ENCODE assay signal across 19 cellular contexts in genomic region chr1:170032531-170033295, GRCh38. TPM values are rescaled to one million over a fixed set of nuclear protein-coding genes. Genes with fewer than 3 reads are reported as not detected.
DNase-seq lines count a peak whose midpoint lies in the region; ATAC-seq, FAIRE-seq and TF ChIP-seq lines count a peak whose summit lies in the region.
"Had no signal": no experiment of that assay in that cellular context is flagged by ENCODE, and none has a peak within 500 bp of the region (broad histone marks: within the 10 kb centered on the region; RNA-seq: fewer than 3 reads in every experiment).

No MANE protein-coding gene starts in this region.

- no peak overlapping the region for H4K91ac ChIP-seq in mesenchymal stem cell (ENCODE audit: low read length)

- no peaks in the 10 kb centered on the region for H3K79me1 ChIP-seq in mesenchymal stem cell (replicated peaks; ENCODE audit: low read length, poor library complexity, severe bottlenecking)

- ATAC-seq in HG02870 (IDR thresholded peaks at IDR 0.05; ENCODE audit: unreplicated experiment): no peak
- no peak for ATAC-seq in GM18858 (IDR thresholded peaks at IDR 0.05; ENCODE audit: unreplicated experiment)
- ATAC-seq: stimulated activated memory B cell treated with anti-CD40 and anti-IgM and Interleukin-4, amounts not matched to agents 10 μg/mL and 1 μg/mL and 100 μg/mL, for 72 hours had no signal

- no peak overlapping the region for H2BK15ac ChIP-seq in mesenchymal stem cell (ENCODE audit: low read depth, poor library complexity, severe bottlenecking)

- H3K4me3 ChIP-seq in brain microvascular endothelial cell (ENCODE audit: low read depth, low read length): no peak overlapping the region
- no peak overlapping the region for H3K4me3 ChIP-seq in mesenchymal stem cell (ENCODE audit: insufficient read depth in 1 of 2, low read depth in 1 of 2, low read length in 2 of 2)

- H3K4me1 ChIP-seq in mesenchymal stem cell (ENCODE audit: control insufficient read depth, insufficient read depth, low read depth, low read length): no peaks in the 10 kb centered on the region

- no peak for TF ChIP-seq CTCF in brain microvascular endothelial cell (IDR thresholded peaks at IDR 0.05; ENCODE audit: low read depth, low read length, missing control alignments)

- H2AK5ac ChIP-seq in mesenchymal stem cell (ENCODE audit: low read length, severe bottlenecking): no peak overlapping the region

- H3K4ac ChIP-seq in mesenchymal stem cell (ENCODE audit: low read depth in 1 of 2, low read length in 2 of 2): no peak overlapping the region

- H3K36me3 ChIP-seq in brain microvascular endothelial cell (replicated peaks): no peaks in the 10 kb centered on the region
- H3K36me3 ChIP-seq in mesenchymal stem cell (ENCODE audit: control insufficient read depth in 1 of 2, insufficient read depth in 2 of 2, low read depth in 1 of 2, low read length in 2 of 2): peaks cover 0 to 58% of the 10 kb centered on the region in 2 experiments

- H3K27ac ChIP-seq in brain microvascular endothelial cell (no peak overlapping the region), mesenchymal stem cell (ENCODE audit: low read length, poor library complexity, severe bottlenecking) (no peak overlapping the region)

- in situ Hi-C loops in brain microvascular endothelial cell (cut with HindIII; ENCODE audit: low pct_ligation_motif_present, low sequenced_read_pairs): no loop called here

- H2BK5ac ChIP-seq in mesenchymal stem cell (ENCODE audit: low read depth, low read length, poor library complexity, severe bottlenecking): no peak overlapping the region

- H3K27me3 ChIP-seq in brain microvascular endothelial cell (replicated peaks) (no peaks in the 10 kb centered on the region), mesenchymal stem cell (ENCODE audit: control insufficient read depth in 1 of 2, insufficient read depth in 1 of 2, low read length in 2 of 2) (no peaks in the 10 kb centered on the region)

- DNase-seq in AG08395 (ENCODE audit: low spot score): peak; percentile 18
- DNase-seq in H54 (ENCODE audit: insufficient read length, low spot score): no peak
- peak; percentile 29 for DNase-seq in brain microvascular endothelial cell
- DNase-seq in mesenchymal stem cell: no peak
- no peak for DNase-seq in NCI-H1105 treated with DMSO at 0.1 percent for 48 hours (lab: John Stamatoyannopoulos, UW)
- no peak for DNase-seq in GF-D8 (lab: John Stamatoyannopoulos, UW)
- DNase-seq: activated CD4-positive, alpha-beta T cell treated with anti-CD3 and anti-CD28 coated beads for 4 hours; activated effector memory CD4-positive, alpha-beta T cell treated with anti-CD3 and anti-CD28 coated beads, Interleukin-2, amount 50 U/mL, for 16 hours; NCI-H187; NCI-H345; stimulated activated CD4-positive, alpha-beta T cell treated with anti-CD3 and anti-CD28 coated beads, Interleukin-15, amount 100 ng/mL, for 24 hours; SW 1271; trophoblast cell had no signal

- no peak overlapping the region for H4K8ac ChIP-seq in mesenchymal stem cell (ENCODE audit: low read length)

- FAIRE-seq in H54 (lab: Jason Lieb, UNC): peak; percentile 81
- FAIRE-seq: colon, GM12891, TTC549 had no signal

- no peak overlapping the region for H3K14ac ChIP-seq in mesenchymal stem cell (ENCODE audit: low read length in 2 of 2)

- no peak overlapping the region for H3K18ac ChIP-seq in mesenchymal stem cell (ENCODE audit: low read depth in 1 of 2, low read length in 2 of 2)

- no peak overlapping the region for H3K23ac ChIP-seq in mesenchymal stem cell (ENCODE audit: low read length in 2 of 2)

- peak overlapping the region; percentile 61 for H3K9ac ChIP-seq in mesenchymal stem cell (ENCODE audit: low read length)

- H3K9me3 ChIP-seq in mesenchymal stem cell (ENCODE audit: control insufficient read depth, low read length): peaks cover 29% of the 10 kb centered on the region

- H3K4me2 ChIP-seq in mesenchymal stem cell (ENCODE audit: low read length, poor library complexity, severe bottlenecking): no peak overlapping the region

- no peak overlapping the region for H2BK120ac ChIP-seq in mesenchymal stem cell (ENCODE audit: low read depth, low read length)

- TF ChIP-seq POLR2A in H54 (IDR thresholded peaks at IDR 0.05; ENCODE audit: low read depth, low read length): no peak

- no peak overlapping the region for H2AFZ ChIP-seq in mesenchymal stem cell (ENCODE audit: low read depth, low read length)

- H2BK12ac ChIP-seq in mesenchymal stem cell (ENCODE audit: low read length in 2 of 2): no peak overlapping the region

- 81% methylated on average over 1 of the region's 2 CpGs for WGBS in mesenchymal stem cell

RNA-seq across cellular contexts. Expression of gene KIFAP3, which starts 41.8 kb away (rescaled TPM):
- 12.9 TPM for polyA plus RNA-seq in mesenchymal stem cell (2013, experiment 1 of 2)
- polyA plus RNA-seq in mesenchymal stem cell (2013, experiment 2 of 2): 13.0 TPM

Comparison
In these comparisons a context has a peak if more than half of its experiments do, and no peak if none do; other contexts are left out.
1. DNase-seq: peak in AG08395 (single experiment) and brain microvascular endothelial cell (single experiment); none in H54 (single experiment), mesenchymal stem cell (single experiment), NCI-H1105 treated with DMSO at 0.1 percent for 48 hours (single experiment) and GF-D8 (single experiment).